In the genomic region with DNA sequence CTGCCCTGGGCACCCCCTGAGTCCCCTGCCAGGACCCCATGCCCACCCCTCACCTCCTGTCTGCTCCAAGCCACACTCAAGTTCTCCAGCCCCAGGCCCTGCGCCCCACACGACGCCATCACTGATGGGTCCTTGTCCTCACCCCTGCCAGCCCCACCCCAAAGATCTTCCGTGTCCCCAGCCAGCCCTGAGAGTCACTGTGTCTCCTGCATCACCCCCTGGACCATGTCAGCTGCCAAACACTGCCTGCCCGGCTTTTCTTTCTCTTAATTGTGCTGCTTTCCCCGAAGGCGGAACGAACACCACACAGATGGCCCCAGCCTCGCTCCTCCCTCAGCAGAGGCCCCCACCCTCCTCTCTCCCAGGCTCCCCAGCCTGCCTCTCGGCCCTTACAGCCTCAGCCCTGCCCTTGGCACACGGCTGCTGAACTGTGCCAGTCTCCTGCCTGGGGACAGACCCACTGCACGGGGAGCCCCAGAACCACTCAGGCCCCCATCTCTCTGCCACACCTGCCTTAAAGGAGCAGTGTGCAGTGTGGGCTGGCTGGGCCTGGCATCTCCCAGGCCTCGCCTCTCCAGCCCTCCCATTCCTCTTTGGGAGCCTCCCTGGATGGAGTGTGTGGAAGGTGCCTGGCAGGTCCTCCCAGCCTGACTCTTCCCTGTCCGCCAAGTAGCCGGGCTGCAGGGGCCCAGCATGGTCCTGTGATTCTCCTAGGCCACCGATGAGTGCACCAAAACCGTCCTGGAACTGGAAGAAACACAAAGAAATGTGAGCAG, we compare ENCODE assay signal across 19 cellular contexts. TPM values are rescaled to one million over a fixed set of nuclear protein-coding genes. Genes with fewer than 3 reads are reported as not detected.
DNase-seq lines count a peak whose midpoint lies in the region; ATAC-seq and TF ChIP-seq lines count a peak whose summit lies in the region.
"Had no signal": no experiment of that assay in that cellular context is flagged by ENCODE, and none has a peak within 500 bp of the region (broad histone marks: within the 10 kb centered on the region; RNA-seq: fewer than 3 reads in every experiment).

No MANE protein-coding gene starts in this region.

- peak overlapping the region; percentile 24 for H2BK5ac ChIP-seq in neuronal stem cell (ENCODE audit: low read length)

- H3K27ac ChIP-seq in endodermal cell (ENCODE audit: low read depth, low read length) (peak overlapping the region; percentile 63), neuronal stem cell (replicated peaks; ENCODE audit: low read length) (no peak overlapping the region)
- H3K27ac ChIP-seq: dorsolateral prefrontal cortex, thoracic aorta had no signal

- H3K36me3 Mint-ChIP-seq in endodermal cell (ENCODE audit: low read depth): peaks cover 1% of the 10 kb centered on the region
- H3K36me3 Mint-ChIP-seq: activated naive CD8-positive, alpha-beta T cell treated with anti-CD3 and anti-CD28 coated beads for 36 hours; stimulated activated memory B cell treated with anti-CD40 and anti-IgM and Interleukin-4, amounts not matched to agents 10 μg/mL and 1 μg/mL and 100 μg/mL, for 72 hours had no signal

- peaks cover 3% of the 10 kb centered on the region for H3K4me1 Mint-ChIP-seq in endodermal cell

- no peak overlapping the region for H3K14ac ChIP-seq in neuronal stem cell (ENCODE audit: low read length)

- H3K23ac ChIP-seq in neuronal stem cell (ENCODE audit: low read depth, low read length, poor library complexity): peak overlapping the region; percentile 25

- H3K27me3 ChIP-seq in endodermal cell (ENCODE audit: control insufficient read depth, insufficient read depth, low read length, poor library complexity, severe bottlenecking) (no peaks in the 10 kb centered on the region), neuronal stem cell (ENCODE audit: control insufficient read depth in 3 of 3, insufficient read depth in 3 of 3, low read depth in 1 of 3, low read length in 3 of 3) (no peaks in the 10 kb centered on the region)
- H3K27me3 ChIP-seq: dorsolateral prefrontal cortex had no signal

- H4K91ac ChIP-seq in neuronal stem cell (ENCODE audit: low read depth, low read length, poor library complexity): no peak overlapping the region

- H3K9me3 Mint-ChIP-seq in endodermal cell: no peaks in the 10 kb centered on the region
- H3K9me3 Mint-ChIP-seq: activated naive CD8-positive, alpha-beta T cell treated with anti-CD3 and anti-CD28 coated beads for 36 hours; CD4-positive, alpha-beta T cell; central memory CD8-positive, alpha-beta T cell; stimulated activated memory B cell treated with anti-CD40 and anti-IgM and Interleukin-4, amounts not matched to agents 10 μg/mL and 1 μg/mL and 100 μg/mL, for 72 hours; T-helper 2 cell treated with Interferon-gamma antibody and Interleukin-4, amounts not matched to agents 5 μg/mL and 100 μg/mL, for 36 hours had no signal

- H3K36me3 ChIP-seq in endodermal cell (ENCODE audit: control insufficient read depth, insufficient read depth, low read length) (no peaks in the 10 kb centered on the region), neuronal stem cell (replicated peaks in 1 of 2; ENCODE audit: control insufficient read depth in 2 of 2, insufficient read depth in 2 of 2, low read length in 2 of 2) (no peaks in the 10 kb centered on the region)
- H3K36me3 ChIP-seq: thoracic aorta had no signal

- peak overlapping the region; percentile 10 for H2AK5ac ChIP-seq in neuronal stem cell (ENCODE audit: low read depth, low read length)

- peaks cover 10% of the 10 kb centered on the region for H3K79me1 ChIP-seq in neuronal stem cell (ENCODE audit: low read depth, low read length)

- no peak overlapping the region for H3K4ac ChIP-seq in neuronal stem cell (ENCODE audit: low read length)

- no peak overlapping the region for H2BK12ac ChIP-seq in neuronal stem cell (ENCODE audit: low read length)

- no peak for ATAC-seq in GM21717 (IDR thresholded peaks at IDR 0.05; ENCODE audit: unreplicated experiment)
- ATAC-seq: stimulated activated memory B cell treated with anti-CD40 and anti-IgM and Interleukin-4, amounts not matched to agents 10 μg/mL and 1 μg/mL and 100 μg/mL, for 72 hours had no signal

- no peak overlapping the region for H3K27ac Mint-ChIP-seq in endodermal cell
- H3K27ac Mint-ChIP-seq: activated naive CD8-positive, alpha-beta T cell treated with anti-CD3 and anti-CD28 coated beads for 36 hours; CD4-positive, alpha-beta T cell; stimulated activated memory B cell treated with anti-CD40 and anti-IgM and Interleukin-4, amounts not matched to agents 10 μg/mL and 1 μg/mL and 100 μg/mL, for 72 hours; T-helper 2 cell treated with Interferon-gamma antibody and Interleukin-4, amounts not matched to agents 5 μg/mL and 100 μg/mL, for 36 hours had no signal

- peaks cover 7% of the 10 kb centered on the region for H3K27me3 Mint-ChIP-seq in endodermal cell (ENCODE audit: insufficient read depth)
- H3K27me3 Mint-ChIP-seq: activated naive CD8-positive, alpha-beta T cell treated with anti-CD3 and anti-CD28 coated beads for 36 hours; CD4-positive, alpha-beta T cell; central memory CD8-positive, alpha-beta T cell had no signal

- H3K4me3 Mint-ChIP-seq in endodermal cell: no peak overlapping the region
- H3K4me3 Mint-ChIP-seq: activated naive CD8-positive, alpha-beta T cell treated with anti-CD3 and anti-CD28 coated beads for 36 hours; CD4-positive, alpha-beta T cell; central memory CD8-positive, alpha-beta T cell; stimulated activated memory B cell treated with anti-CD40 and anti-IgM and Interleukin-4, amounts not matched to agents 10 μg/mL and 1 μg/mL and 100 μg/mL, for 72 hours; T-helper 2 cell treated with Interferon-gamma antibody and Interleukin-4, amounts not matched to agents 5 μg/mL and 100 μg/mL, for 36 hours had no signal

- no peaks in the 10 kb centered on the region for H3K9me3 ChIP-seq in endodermal cell (ENCODE audit: control insufficient read depth, low read length)
- no peaks in the 10 kb centered on the region for H3K9me3 ChIP-seq in neuronal stem cell (replicated peaks in 1 of 2; ENCODE audit: control insufficient read depth in 2 of 2, insufficient read depth in 1 of 2, low read depth in 1 of 2, low read length in 2 of 2)
- H3K9me3 ChIP-seq: thoracic aorta had no signal

- no peak overlapping the region for H4K8ac ChIP-seq in neuronal stem cell (ENCODE audit: low read depth, low read length)

- peak overlapping the region; percentile 70 for H3K18ac ChIP-seq in neuronal stem cell (ENCODE audit: low read length)

- no peaks in the 10 kb centered on the region for H3K4me1 ChIP-seq in endodermal cell (ENCODE audit: control insufficient read depth, insufficient read depth, low read length)
- peaks cover 3 to 9% of the 10 kb centered on the region in 2 donors for H3K4me1 ChIP-seq in neuronal stem cell (ENCODE audit: control insufficient read depth in 2 of 2, insufficient read depth in 1 of 2, low read depth in 1 of 2, low read length in 2 of 2)

- no peak overlapping the region for H3K4me2 ChIP-seq in neuronal stem cell (ENCODE audit: insufficient read depth, low read length, poor library complexity, severe bottlenecking)

- H3K4me3 ChIP-seq in endodermal cell (ENCODE audit: low read length) (no peak overlapping the region), neuronal stem cell (ENCODE audit: low read length in 2 of 2) (no peak overlapping the region)
- H3K4me3 ChIP-seq: dorsolateral prefrontal cortex, thoracic aorta had no signal

- no peak overlapping the region for H2BK120ac ChIP-seq in neuronal stem cell (ENCODE audit: low read depth, low read length)

- WGBS in endodermal cell (ENCODE audit: insufficient coverage in 1 of 2, insufficient read length in 1 of 2), 2 experiments: 82 to 91% methylated on average over 12 to 17 of the region's 17 CpGs
- no CpG with 5 or more reads among the region's 17 CpGs for WGBS in neuronal stem cell (ENCODE audit: extremely low coverage in 2 of 2, insufficient read length in 2 of 2, insufficient replicate concordance in 1 of 2), 2 donors

- DNase-seq in NCI-H1694 (lab: John Stamatoyannopoulos, UW) (peak; percentile 34), NCI-H2227 (lab: John Stamatoyannopoulos, UW; ENCODE audit: unreplicated experiment) (peak; percentile 41), endodermal cell (no peak), neuronal stem cell (ENCODE audit: low spot score) (no peak), SW 1271 (lab: John Stamatoyannopoulos, UW) (no peak)
- no peak for DNase-seq in activated CD8-positive, alpha-beta memory T cell treated with anti-CD3 and anti-CD28 coated beads, Interleukin-2, amount 50 U/mL, for 48 hours
- DNase-seq: activated CD4-positive, alpha-beta T cell treated with anti-CD3 and anti-CD28 coated beads, Interleukin-2, amount 50 U/mL, for 1 hour; activated naive CD8-positive, alpha-beta T cell treated with anti-CD3 and anti-CD28 coated beads for 36 hours; CD4-positive, alpha-beta T cell; NCI-H1092 treated with DMSO at 0.1 percent for 48 hours; NCI-H2081 treated with DMSO at 0.1 percent for 48 hours; NCI-H510A treated with DMSO at 0.1 percent for 48 hours; stimulated activated CD4-positive, alpha-beta T cell treated with anti-CD3 and anti-CD28 coated beads, Interleukin-2, amount 100 ng/mL, for 48 hours had no signal

- no peak for TF ChIP-seq CTCF in endodermal cell (conservative IDR thresholded peaks at IDR 0.05)

- peak overlapping the region; percentile 75 for H2BK15ac ChIP-seq in neuronal stem cell (ENCODE audit: low read length)

- no peak overlapping the region for H3K9ac ChIP-seq in endodermal cell (ENCODE audit: extremely low read depth, low read length, poor library complexity, severe bottlenecking)
- no peak overlapping the region for H3K9ac ChIP-seq in neuronal stem cell (ENCODE audit: low read depth, low read length, poor library complexity)

- peak overlapping the region; percentile 70 for H2AFZ ChIP-seq in neuronal stem cell (ENCODE audit: low read length)

RNA-seq across cellular contexts. Expression of a gene that starts 4.7 kb away (rescaled TPM):
- 10 to 100 TPM; 46.4 to 72.3 TPM for total RNA-seq in endodermal cell
- 75.1 TPM for polyA plus RNA-seq in endodermal cell (2013, experiment 1 of 2)
- polyA plus RNA-seq in endodermal cell (2013, experiment 2 of 2): 65.7 TPM
- 50.1 TPM for polyA plus RNA-seq in neuronal stem cell (2013, experiment 1 of 2)
- 49.6 TPM for polyA plus RNA-seq in neuronal stem cell (2013, experiment 2 of 2)

RNA-seq across cellular contexts. Expression of a gene that starts 50.2 kb away (rescaled TPM):
- 100 to 1,000 TPM; 107 to 110 TPM for total RNA-seq in endodermal cell
- 126 TPM for polyA plus RNA-seq in endodermal cell (2013, experiment 1 of 2)
- 123 TPM for polyA plus RNA-seq in endodermal cell (2013, experiment 2 of 2)
- 66.1 TPM for polyA plus RNA-seq in neuronal stem cell (2013, experiment 1 of 2)
- polyA plus RNA-seq in neuronal stem cell (2013, experiment 2 of 2): 64.7 TPM

Comparison
In these comparisons a context has a peak if more than half of its experiments do, and no peak if none do; other contexts are left out.
1. DNase-seq: peak in NCI-H1694 (single experiment) and NCI-H2227 (single experiment); none in endodermal cell (single experiment), neuronal stem cell (single experiment), SW 1271 (0 of 2) and activated CD8-positive, alpha-beta memory T cell treated with anti-CD3 and anti-CD28 coated beads, Interleukin-2, amount 50 U/mL, for 48 hours (single experiment).